In genomic region chr7:2650451-2650850, GRCh38 we compare ENCODE assay signal across 19 cellular contexts. TPM values are rescaled to one million over a fixed set of nuclear protein-coding genes. Genes with fewer than 3 reads are reported as not detected.
A peak's percentile ranks its signal among the peaks of the same experiment; 100 is the strongest.
DNase-seq lines count a peak whose midpoint lies in the region; ATAC-seq and TF ChIP-seq lines count a peak whose summit lies in the region.
"Had no signal": no experiment of that assay in that cellular context is flagged by ENCODE, and none has a peak within 500 bp of the region (broad histone marks: within the 10 kb centered on the region; RNA-seq: fewer than 3 reads in every experiment).

No MANE protein-coding gene starts in this region.

- TF ChIP-seq CTCF in RWPE1 (conservative IDR thresholded peaks at IDR 0.05; ENCODE audit: low read depth), result no peak
- no peak for TF ChIP-seq CTCF in foreskin keratinocyte (conservative IDR thresholded peaks at IDR 0.05)

- POLR2A ChIA-PET in RWPE1 (lab: Yijun Ruan, JAX; ENCODE audit: low non-redundant PET), result no interaction called here

- H3K27ac ChIP-seq in RWPE1 (peak overlapping the region; percentile 16), foreskin keratinocyte (no peak overlapping the region)
- H3K27ac ChIP-seq: GM23248, KMS-11, PC-9, SJSA1 had no signal

- peak; percentile 26 for DNase-seq in ELR (ENCODE audit: low read depth)
- DNase-seq in RWPE1 (ENCODE audit: low spot score), result no peak
- peak; percentile 13 for DNase-seq in epidermal melanocyte (ENCODE audit: insufficient read length, low spot score)
- no peak for DNase-seq in stimulated activated effector memory CD8-positive, alpha-beta T cell treated with anti-CD3 and anti-CD28 coated beads, Interleukin-12 subunit alpha, Interleukin-12 subunit beta, amount 100 ng/mL, for 72 hours (ENCODE audit: low spot score in 2 of 2)
- DNase-seq in DMS153 (lab: John Stamatoyannopoulos, UW), result no peak
- no peak for DNase-seq in foreskin keratinocyte
- DNase-seq: CD4-positive, alpha-beta T cell; GDM1; GM23248; NCI-H1048; NCI-H146; NCI-H2081; NCI-H510A treated with DMSO at 0.1 percent for 48 hours; NCI-H82; PC-9 had no signal

- H3K4me1 ChIP-seq in foreskin keratinocyte, result no peaks in the 10 kb centered on the region

- H3K27ac Mint-ChIP-seq in stimulated activated effector memory CD8-positive, alpha-beta T cell treated with anti-CD3 and anti-CD28 coated beads, Interleukin-12 subunit alpha, Interleukin-12 subunit beta, amount 100 ng/mL, for 72 hours, result peak overlapping the region; percentile 54
- H3K27ac Mint-ChIP-seq: CD4-positive, alpha-beta T cell had no signal

- no peak overlapping the region for H3K4me3 Mint-ChIP-seq in stimulated activated effector memory CD8-positive, alpha-beta T cell treated with anti-CD3 and anti-CD28 coated beads, Interleukin-12 subunit alpha, Interleukin-12 subunit beta, amount 100 ng/mL, for 72 hours
- H3K4me3 Mint-ChIP-seq: CD4-positive, alpha-beta T cell had no signal

- no peaks in the 10 kb centered on the region for H3K9me3 Mint-ChIP-seq in stimulated activated effector memory CD8-positive, alpha-beta T cell treated with anti-CD3 and anti-CD28 coated beads, Interleukin-12 subunit alpha, Interleukin-12 subunit beta, amount 100 ng/mL, for 72 hours
- H3K9me3 Mint-ChIP-seq: CD4-positive, alpha-beta T cell had no signal

- peaks cover 4% of the 10 kb centered on the region for H3K4me1 Mint-ChIP-seq in stimulated activated effector memory CD8-positive, alpha-beta T cell treated with anti-CD3 and anti-CD28 coated beads, Interleukin-12 subunit alpha, Interleukin-12 subunit beta, amount 100 ng/mL, for 72 hours

- no peak for ATAC-seq in stimulated activated effector memory CD8-positive, alpha-beta T cell treated with anti-CD3 and anti-CD28 coated beads, Interleukin-12 subunit alpha, Interleukin-12 subunit beta, amount 100 ng/mL, for 72 hours
- ATAC-seq in HG02852 (IDR thresholded peaks at IDR 0.05; ENCODE audit: unreplicated experiment) (no peak), foreskin keratinocyte (no peak)

- no peaks in the 10 kb centered on the region for H3K36me3 Mint-ChIP-seq in stimulated activated effector memory CD8-positive, alpha-beta T cell treated with anti-CD3 and anti-CD28 coated beads, Interleukin-12 subunit alpha, Interleukin-12 subunit beta, amount 100 ng/mL, for 72 hours

- no peaks in the 10 kb centered on the region for H3K27me3 ChIP-seq in foreskin keratinocyte
- H3K27me3 ChIP-seq: SJSA1 had no signal

- CTCF ChIA-PET in RWPE1 (lab: Yijun Ruan, JAX), result no interaction called here

RNA-seq across cellular contexts. Expression of gene TTYH3, which starts 18.7 kb away (rescaled TPM):
- total RNA-seq in foreskin keratinocyte, result 28.6 and 33.6 TPM in 2 replicates
- 30.3 and 31.0 TPM in 2 replicates for polyA plus RNA-seq in foreskin keratinocyte

RNA-seq across cellular contexts. Expression of gene AMZ1, which starts 37.6 kb away (rescaled TPM):
- not detected in 2 replicates for total RNA-seq in foreskin keratinocyte
- polyA plus RNA-seq in foreskin keratinocyte, result not detected in 2 replicates
- total RNA-seq: HepG2, PC-9 had no signal

Comparison
In these comparisons a context has a peak if more than half of its experiments do, and no peak if none do; other contexts are left out.
1. DNase-seq: peak in ELR (single experiment) and epidermal melanocyte (single experiment); none in RWPE1 (single experiment), stimulated activated effector memory CD8-positive, alpha-beta T cell treated with anti-CD3 and anti-CD28 coated beads, Interleukin-12 subunit alpha, Interleukin-12 subunit beta, amount 100 ng/mL, for 72 hours (0 of 2), DMS153 (single experiment) and foreskin keratinocyte (0 of 2).